1 cellular context compared by ENCODE assay signal in genomic region chr20:25356294-25356933, GRCh38.
TF ChIP-seq lines count a peak whose summit lies in the region.

No MANE protein-coding gene starts in this region.

TF ChIP-seq in HepG2, 621 proteins besides CTCF, POLR2A, EP300 and RAD21 (continued from another document):
- TF ChIP-seq ZNF687 (CRISPR knock-in tag; IDR thresholded peaks at IDR 0.05) (peak; percentile 20; the same call in 1 of the 2 replicates), ZNF891 (CRISPR knock-in tag; IDR thresholded peaks at IDR 0.05) (peak; percentile 45; the same call in 1 of the 2 replicates), HES4 (CRISPR knock-in tag; IDR thresholded peaks at IDR 0.05; ENCODE audit: borderline replicate concordance) (peak; percentile 27; the same call in 1 of the 2 replicates), NR0B2 (CRISPR knock-in tag; IDR thresholded peaks at IDR 0.05) (no peak), ZNF607 (CRISPR knock-in tag; IDR thresholded peaks at IDR 0.05; ENCODE audit: borderline replicate concordance) (no peak), ELF1 (CRISPR knock-in tag; IDR thresholded peaks at IDR 0.05) (no peak)
